In genomic region chr1:221276911-221277310, GRCh38 we compare ENCODE assay signal across 33 cellular contexts.
A peak's percentile ranks its signal among the peaks of the same experiment; 100 is the strongest.
DNase-seq lines count a peak whose midpoint lies in the region; ATAC-seq, FAIRE-seq and TF ChIP-seq lines count a peak whose summit lies in the region.
"Had no signal": no experiment of that assay in that cellular context is flagged by ENCODE, and none has a peak within 500 bp of the region (broad histone marks: within the 10 kb centered on the region; RNA-seq: fewer than 3 reads in every experiment).

No MANE protein-coding gene starts in this region.

- H3K4me3 Mint-ChIP-seq in stimulated activated naive CD8-positive, alpha-beta T cell treated with anti-CD3 and anti-CD28 coated beads, Interleukin-15, amount 100 ng/mL, for 72 hours = no peak overlapping the region
- H3K4me3 Mint-ChIP-seq: activated CD4-positive, alpha-beta T cell treated with anti-CD3 and anti-CD28 coated beads, Interleukin-2, amount 10 ng/mL, durations not matched to agents 7 days and 5 days; activated CD8-positive, alpha-beta memory T cell treated with anti-CD3 and anti-CD28 coated beads, Interleukin-2, amount 10 ng/mL, durations not matched to agents 7 days and 5 days; activated naive CD4-positive, alpha-beta T cell treated with anti-CD3 and anti-CD28 coated beads, Interleukin-2, amount 10 ng/mL, durations not matched to agents 7 days and 5 days; B cell; H9; immature natural killer cell; mesothelial cell of epicardium; naive thymus-derived CD8-positive, alpha-beta T cell had no signal

- intact Hi-C loops in left colon (cut with DNase I, micrococcal nuclease) = no loop called here

- no peak for TF ChIP-seq POLR2A in GM12892 (IDR thresholded peaks at IDR 0.05; ENCODE audit: low read depth, low read length)

- H3K4me1 Mint-ChIP-seq in stimulated activated naive CD8-positive, alpha-beta T cell treated with anti-CD3 and anti-CD28 coated beads, Interleukin-15, amount 100 ng/mL, for 72 hours = no peaks in the 10 kb centered on the region
- H3K4me1 Mint-ChIP-seq: activated CD4-positive, alpha-beta T cell treated with anti-CD3 and anti-CD28 coated beads, Interleukin-2, amount 10 ng/mL, durations not matched to agents 7 days and 5 days; activated naive CD4-positive, alpha-beta T cell treated with anti-CD3 and anti-CD28 coated beads, Interleukin-2, amount 10 ng/mL, durations not matched to agents 7 days and 5 days; B cell; immature natural killer cell; mesothelial cell of epicardium; naive thymus-derived CD8-positive, alpha-beta T cell had no signal

- ATAC-seq in stimulated activated naive CD8-positive, alpha-beta T cell treated with anti-CD3 and anti-CD28 coated beads, Interleukin-15, amount 100 ng/mL, for 72 hours = peak; percentile 39
- ATAC-seq in stimulated activated naive CD8-positive, alpha-beta T cell treated with anti-CD3 and anti-CD28 coated beads, Interleukin-15, Interleukin-2, amounts not matched to agents 100 U/mL and 50 U/mL, for 24 hours = no peak
- ATAC-seq in left colon = no peak
- no peak for ATAC-seq in HG03460 (IDR thresholded peaks at IDR 0.05; ENCODE audit: unreplicated experiment)
- ATAC-seq: A549; activated CD8-positive, alpha-beta memory T cell treated with anti-CD3 and anti-CD28 coated beads, Interleukin-2, amount 10 ng/mL, durations not matched to agents 7 days and 5 days; K562; left ventricle myocardium superior; naive thymus-derived CD8-positive, alpha-beta T cell; Panc1 had no signal

- DNase-seq in stimulated activated naive CD8-positive, alpha-beta T cell treated with anti-CD3 and anti-CD28 coated beads, Interleukin-15, amount 100 ng/mL, for 72 hours = no peak
- DNase-seq in stimulated activated naive CD8-positive, alpha-beta T cell treated with anti-CD3 and anti-CD28 coated beads, Interleukin-15, Interleukin-2, amounts not matched to agents 100 U/mL and 50 U/mL, for 24 hours = no peak
- DNase-seq in RCC 7860 (ENCODE audit: low spot score) (peak; percentile 52), glomerular visceral epithelial cell (ENCODE audit: extremely low spot score) (peak; percentile 68), frontal cortex (ENCODE audit: low spot score in 2 of 2) (no peak), left colon (no peak), GM12892 (ENCODE audit: insufficient read length) (no peak)
- DNase-seq: activated CD4-positive, alpha-beta T cell treated with anti-CD3 and anti-CD28 coated beads, Interleukin-2, amount 10 ng/mL, durations not matched to agents 7 days and 5 days; activated CD8-positive, alpha-beta memory T cell treated with anti-CD3 and anti-CD28 coated beads, Interleukin-2, amount 10 ng/mL, durations not matched to agents 7 days and 5 days; activated naive CD4-positive, alpha-beta T cell treated with anti-CD3 and anti-CD28 coated beads, Interleukin-2, amount 10 ng/mL, durations not matched to agents 7 days and 5 days; caudate nucleus; dermis blood vessel endothelial cell; foreskin melanocyte; H9; hippocampal formation; immature natural killer cell; left ventricle myocardium superior; MM.1S; naive thymus-derived CD8-positive, alpha-beta T cell; NCI-H1417 treated with DMSO at 0.1 percent for 48 hours; NCI-H2081 treated with DMSO at 0.1 percent for 48 hours; occipital lobe; SIG-M5; stomach; SW 1271; T1000; tibial artery had no signal

- peaks cover 15% of the 10 kb centered on the region for H3K27me3 Mint-ChIP-seq in stimulated activated naive CD8-positive, alpha-beta T cell treated with anti-CD3 and anti-CD28 coated beads, Interleukin-15, amount 100 ng/mL, for 72 hours
- H3K27me3 Mint-ChIP-seq: activated CD8-positive, alpha-beta memory T cell treated with anti-CD3 and anti-CD28 coated beads, Interleukin-2, amount 10 ng/mL, durations not matched to agents 7 days and 5 days; activated naive CD4-positive, alpha-beta T cell treated with anti-CD3 and anti-CD28 coated beads, Interleukin-2, amount 10 ng/mL, durations not matched to agents 7 days and 5 days had no signal

- H3K27ac Mint-ChIP-seq in stimulated activated naive CD8-positive, alpha-beta T cell treated with anti-CD3 and anti-CD28 coated beads, Interleukin-15, amount 100 ng/mL, for 72 hours = no peak overlapping the region
- H3K27ac Mint-ChIP-seq: activated CD4-positive, alpha-beta T cell treated with anti-CD3 and anti-CD28 coated beads, Interleukin-2, amount 10 ng/mL, durations not matched to agents 7 days and 5 days; activated CD8-positive, alpha-beta memory T cell treated with anti-CD3 and anti-CD28 coated beads, Interleukin-2, amount 10 ng/mL, durations not matched to agents 7 days and 5 days; activated naive CD4-positive, alpha-beta T cell treated with anti-CD3 and anti-CD28 coated beads, Interleukin-2, amount 10 ng/mL, durations not matched to agents 7 days and 5 days; B cell; H9; immature natural killer cell; mesothelial cell of epicardium; naive thymus-derived CD8-positive, alpha-beta T cell had no signal

- H3K9me3 Mint-ChIP-seq in stimulated activated naive CD8-positive, alpha-beta T cell treated with anti-CD3 and anti-CD28 coated beads, Interleukin-15, amount 100 ng/mL, for 72 hours = no peaks in the 10 kb centered on the region
- H3K9me3 Mint-ChIP-seq: activated CD4-positive, alpha-beta T cell treated with anti-CD3 and anti-CD28 coated beads, Interleukin-2, amount 10 ng/mL, durations not matched to agents 7 days and 5 days; activated naive CD4-positive, alpha-beta T cell treated with anti-CD3 and anti-CD28 coated beads, Interleukin-2, amount 10 ng/mL, durations not matched to agents 7 days and 5 days; naive thymus-derived CD8-positive, alpha-beta T cell had no signal

- FAIRE-seq in RCC 7860 (lab: Jason Lieb, UNC) (peak; percentile 93), frontal cortex (lab: Jason Lieb, UNC) (no peak), GM12892 (lab: Jason Lieb, UNC) (no peak)
- FAIRE-seq: A549, K562 had no signal

Comparison
In these comparisons a context has a peak if more than half of its experiments do, and no peak if none do; other contexts are left out.
1. DNase-seq: peak in RCC 7860 (single experiment) and glomerular visceral epithelial cell (single experiment); none in stimulated activated naive CD8-positive, alpha-beta T cell treated with anti-CD3 and anti-CD28 coated beads, Interleukin-15, amount 100 ng/mL, for 72 hours (0 of 2), stimulated activated naive CD8-positive, alpha-beta T cell treated with anti-CD3 and anti-CD28 coated beads, Interleukin-15, Interleukin-2, amounts not matched to agents 100 U/mL and 50 U/mL, for 24 hours (single experiment), frontal cortex (0 of 2), left colon (0 of 2) and GM12892 (single experiment).